ENCODE assay signal across 27 cellular contexts in the genomic region with DNA sequence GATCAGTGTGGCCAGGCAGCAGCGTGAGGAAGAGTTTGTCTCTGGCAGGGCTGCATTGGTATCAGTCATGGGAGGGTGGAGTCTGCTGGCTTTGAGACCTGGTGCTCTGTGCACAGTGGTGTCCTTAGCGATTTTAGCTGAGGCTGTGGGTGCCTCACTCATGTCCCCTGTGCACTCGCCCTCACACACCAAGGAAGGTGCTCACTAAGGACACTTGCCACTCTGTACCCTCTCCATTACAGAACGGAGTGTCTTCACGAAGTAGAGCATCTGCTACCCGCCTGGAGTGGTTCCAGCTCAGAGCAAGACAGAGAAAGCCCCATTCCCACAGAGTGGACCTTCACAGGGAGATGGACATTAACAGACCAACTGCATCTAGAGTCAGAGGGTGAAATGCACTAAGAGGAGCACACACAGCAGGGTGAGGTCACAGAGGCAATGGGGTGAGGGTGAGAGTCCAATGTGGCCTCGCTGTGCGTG.
"Had no signal": no experiment of that assay in that cellular context is flagged by ENCODE, and none has a peak within 500 bp of the region (broad histone marks: within the 10 kb centered on the region; RNA-seq: fewer than 3 reads in every experiment).

No MANE protein-coding gene starts in this region.

- H3K27me3 ChIP-seq: ovary, right atrium auricular region, right lobe of liver, tibial nerve, upper lobe of left lung had no signal

- H3K9me3 Mint-ChIP-seq: immature natural killer cell; naive thymus-derived CD4-positive, alpha-beta T cell; natural killer cell treated with Interleukin-12 subunit alpha and Interleukin-12 subunit beta and Interleukin-15 and Interleukin-18, amount 100 ng/mL, for 72 hours; stimulated activated naive CD8-positive, alpha-beta T cell treated with anti-CD3 and anti-CD28 coated beads, Interleukin-15, amount 100 ng/mL, for 72 hours had no signal

- H3K4me3 Mint-ChIP-seq: immature natural killer cell; naive thymus-derived CD4-positive, alpha-beta T cell; natural killer cell treated with Interleukin-12 subunit alpha and Interleukin-12 subunit beta and Interleukin-15 and Interleukin-18, amount 100 ng/mL, for 72 hours; stimulated activated memory B cell treated with anti-CD40 and anti-IgM and Interleukin-4, amounts not matched to agents 10 μg/mL and 1 μg/mL and 100 μg/mL, for 72 hours; stimulated activated naive CD8-positive, alpha-beta T cell treated with anti-CD3 and anti-CD28 coated beads, Interleukin-15, amount 100 ng/mL, for 72 hours had no signal

- DNase-seq: hypothalamus; immature natural killer cell; kidney; left colon; left lung; midbrain; mucosa of descending colon; naive thymus-derived CD4-positive, alpha-beta T cell; occipital lobe; ovary; right lobe of liver; stimulated activated CD4-positive, alpha-beta T cell treated with anti-CD3 and anti-CD28 coated beads, Interleukin-1b, Interleukin-23, amount 100 ng/mL, for 48 hours; stimulated activated CD4-positive, alpha-beta T cell treated with anti-CD3 and anti-CD28 coated beads, Interleukin-2, amount 100 ng/mL, for 48 hours; stimulated activated CD4-positive, alpha-beta T cell treated with anti-CD3 and anti-CD28 coated beads, Interleukin-4, amount 100 ng/mL, for 4 hours; stimulated activated CD8-positive, alpha-beta memory T cell treated with anti-CD3 and anti-CD28 coated beads, Interleukin-4, amount 100 ng/mL, for 48 hours; stimulated activated naive CD4-positive, alpha-beta T cell treated with Interleukin-2 at 50 U/mL for 16 hours; stimulated activated naive CD8-positive, alpha-beta T cell treated with anti-CD3 and anti-CD28 coated beads, Interleukin-15, amount 100 ng/mL, for 72 hours; substantia nigra; upper lobe of left lung had no signal

- H3K9me3 ChIP-seq: left lung, mucosa of descending colon, neutrophil, ovary, right atrium auricular region, right lobe of liver, tibial nerve, upper lobe of left lung had no signal

- H3K36me3 Mint-ChIP-seq: immature natural killer cell; naive thymus-derived CD4-positive, alpha-beta T cell; natural killer cell treated with Interleukin-12 subunit alpha and Interleukin-12 subunit beta and Interleukin-15 and Interleukin-18, amount 100 ng/mL, for 72 hours; stimulated activated memory B cell treated with anti-CD40 and anti-IgM and Interleukin-4, amounts not matched to agents 10 μg/mL and 1 μg/mL and 100 μg/mL, for 72 hours had no signal

- H3K36me3 ChIP-seq: left lung, neutrophil, ovary, right atrium auricular region, right lobe of liver, tibial nerve, upper lobe of left lung had no signal

- H3K4me1 Mint-ChIP-seq: immature natural killer cell; naive thymus-derived CD4-positive, alpha-beta T cell; stimulated activated memory B cell treated with anti-CD40 and anti-IgM and Interleukin-4, amounts not matched to agents 10 μg/mL and 1 μg/mL and 100 μg/mL, for 72 hours; stimulated activated naive CD8-positive, alpha-beta T cell treated with anti-CD3 and anti-CD28 coated beads, Interleukin-15, amount 100 ng/mL, for 72 hours had no signal

- H3K27ac ChIP-seq: left lung, neutrophil, ovary, right atrium auricular region, right lobe of liver, tibial nerve, upper lobe of left lung had no signal

- ATAC-seq: left colon; left lung; mucosa of descending colon; naive thymus-derived CD4-positive, alpha-beta T cell; right lobe of liver; stimulated activated memory B cell treated with anti-CD40 and anti-IgM and Interleukin-4, amounts not matched to agents 10 μg/mL and 1 μg/mL and 100 μg/mL, for 72 hours; stimulated activated naive CD8-positive, alpha-beta T cell treated with anti-CD3 and anti-CD28 coated beads, Interleukin-15, amount 100 ng/mL, for 72 hours had no signal

- H3K27ac Mint-ChIP-seq: immature natural killer cell; naive thymus-derived CD4-positive, alpha-beta T cell; natural killer cell treated with Interleukin-12 subunit alpha and Interleukin-12 subunit beta and Interleukin-15 and Interleukin-18, amount 100 ng/mL, for 72 hours; progenitor cell of endocrine pancreas; stimulated activated memory B cell treated with anti-CD40 and anti-IgM and Interleukin-4, amounts not matched to agents 10 μg/mL and 1 μg/mL and 100 μg/mL, for 72 hours had no signal

- H3K4me1 ChIP-seq: left lung, right atrium auricular region, right lobe of liver, tibial nerve, upper lobe of left lung had no signal

- H3K4me3 ChIP-seq: left lung, lung, mucosa of descending colon, ovary, right atrium auricular region, right lobe of liver, smooth muscle cell, tibial nerve, upper lobe of left lung had no signal

- H3K4me2 ChIP-seq: smooth muscle cell had no signal
